35 cellular contexts compared by ENCODE assay signal in genomic region chrX:5425119-5425518, GRCh38.
"Had no signal": no experiment of that assay in that cellular context is flagged by ENCODE, and none has a peak within 500 bp of the region (broad histone marks: within the 10 kb centered on the region; RNA-seq: fewer than 3 reads in every experiment).

No MANE protein-coding gene starts in this region.

- DNase-seq: Karpas-422, Kasumi-1, KBM-7, KG1, MG63, MM.1S, MV-4-11, NCI-H1048, NCI-H1092, NCI-H1092 treated with DMSO at 0.1 percent for 48 hours, NCI-H1105, NCI-H1105 treated with DMSO at 0.1 percent for 48 hours, NCI-H1417, NCI-H1417 treated with DMSO at 0.1 percent for 48 hours, NCI-H1436, NCI-H1436 treated with DMSO at 0.1 percent for 48 hours, NCI-H146, NCI-H1694, NCI-H1694 treated with DMSO at 0.1 percent for 48 hours, NCI-H187, NCI-H187 treated with DMSO at 0.1 percent for 48 hours, NCI-H1930, NCI-H2029, NCI-H2029 treated with DMSO at 0.1 percent for 48 hours, NCI-H2081, NCI-H2081 treated with DMSO at 0.1 percent for 48 hours, NCI-H2107, NCI-H2171, NCI-H2171 treated with DMSO at 0.1 percent for 48 hours, NCI-H2227 treated with DMSO at 0.1 percent for 48 hours, NCI-H226, NCI-H345, NCI-H446, NCI-H446 treated with DMSO at 0.1 percent for 48 hours had no signal

- H3K27me3 ChIP-seq: MG63 had no signal

- H3K36me3 ChIP-seq: MG63 had no signal

- H3K4me3 ChIP-seq: MG63 had no signal

- H3K27ac ChIP-seq: KMS-11 had no signal

- H3K9me3 ChIP-seq: MG63 had no signal
